ENCODE assay signal across 12 cellular contexts in genomic region chr7:36522453-36523007, GRCh38.
DNase-seq lines count a peak whose midpoint lies in the region; ATAC-seq and TF ChIP-seq lines count a peak whose summit lies in the region.
"Had no signal": no experiment of that assay in that cellular context is flagged by ENCODE, and none has a peak within 500 bp of the region (broad histone marks: within the 10 kb centered on the region; RNA-seq: fewer than 3 reads in every experiment).

No MANE protein-coding gene starts in this region.

- TF ChIP-seq POLR2A in esophagus squamous epithelium (IDR thresholded peaks at IDR 0.05), result no peak

- H3K4ac ChIP-seq in trophoblast cell (ENCODE audit: low read depth, low read length), result no peak overlapping the region

- no peak overlapping the region for H3K23ac ChIP-seq in trophoblast cell (ENCODE audit: low read length)

- no peak overlapping the region for H4K12ac ChIP-seq in trophoblast cell (ENCODE audit: low read depth, low read length)

- H3K9me3 ChIP-seq in esophagus squamous epithelium, result no peaks in the 10 kb centered on the region
- H3K9me3 ChIP-seq in trophoblast cell (ENCODE audit: insufficient read depth, low read depth, low read length), result no peaks in the 10 kb centered on the region
- H3K9me3 ChIP-seq: Caco-2 had no signal

- peak overlapping the region; percentile 25 to 68 (median 46) for H3K27ac ChIP-seq in esophagus squamous epithelium
- no peak overlapping the region for H3K27ac ChIP-seq in trophoblast cell (ENCODE audit: low read depth, low read length)

- H3K27ac Mint-ChIP-seq in central memory CD8-positive, alpha-beta T cell (ENCODE audit: low read depth), result peak overlapping the region; percentile 32
- no peak overlapping the region for H3K27ac Mint-ChIP-seq in activated T-helper 17 cell treated with anti-CD3 and anti-CD28 coated beads, Interleukin-2, amount 50 U/mL, for 72 hours

- H2BK5ac ChIP-seq in trophoblast cell (ENCODE audit: low read depth, low read length, poor library complexity), result no peak overlapping the region

- no peak for DNase-seq in central memory CD8-positive, alpha-beta T cell (ENCODE audit: low spot score in 2 of 2)
- DNase-seq in esophagus squamous epithelium (lab: John Stamatoyannopoulos, UW) (no peak), trophoblast cell (no peak), left ventricle myocardium superior (no peak)
- DNase-seq: Caco-2; CD8-positive, alpha-beta memory T cell; DND-41; GDM1 had no signal

- H2AFZ ChIP-seq in trophoblast cell (ENCODE audit: insufficient read depth, low read length, poor library complexity), result no peak overlapping the region

- H3K36me3 ChIP-seq in esophagus squamous epithelium (no peaks in the 10 kb centered on the region), trophoblast cell (ENCODE audit: control insufficient read depth in 1 of 2, insufficient read depth in 2 of 2, low read length in 2 of 2) (no peaks in the 10 kb centered on the region)

- no peak overlapping the region for H3K4me2 ChIP-seq in trophoblast cell (ENCODE audit: low read length)

- no peak overlapping the region for H2BK12ac ChIP-seq in trophoblast cell (ENCODE audit: low read length)

- H3K18ac ChIP-seq in trophoblast cell (ENCODE audit: low read length), result no peak overlapping the region

- H3K4me1 Mint-ChIP-seq in central memory CD8-positive, alpha-beta T cell, result peaks cover 11% of the 10 kb centered on the region
- H3K4me1 Mint-ChIP-seq in activated T-helper 17 cell treated with anti-CD3 and anti-CD28 coated beads, Interleukin-2, amount 50 U/mL, for 72 hours, result peaks cover 12% of the 10 kb centered on the region

- no peak overlapping the region for H3K4me3 ChIP-seq in esophagus squamous epithelium
- no peak overlapping the region for H3K4me3 ChIP-seq in trophoblast cell (ENCODE audit: low read depth, low read length)

- no peaks in the 10 kb centered on the region for H3K9me3 Mint-ChIP-seq in central memory CD8-positive, alpha-beta T cell
- no peaks in the 10 kb centered on the region for H3K9me3 Mint-ChIP-seq in activated T-helper 17 cell treated with anti-CD3 and anti-CD28 coated beads, Interleukin-2, amount 50 U/mL, for 72 hours

- no peak for ATAC-seq in central memory CD8-positive, alpha-beta T cell (replicated peaks; ENCODE audit: extremely low read depth, poor library complexity, severe bottlenecking)
- ATAC-seq in left ventricle myocardium superior, result no peak
- no peak for ATAC-seq in HG02642 (IDR thresholded peaks at IDR 0.05; ENCODE audit: poor library complexity, unreplicated experiment)
- ATAC-seq in activated T-helper 17 cell treated with anti-CD3 and anti-CD28 coated beads, Interleukin-2, amount 50 U/mL, for 72 hours (replicated peaks), result no peak
- ATAC-seq: HCT116 had no signal

- no peaks in the 10 kb centered on the region for H3K79me1 ChIP-seq in trophoblast cell (ENCODE audit: low read length)

- TF ChIP-seq CTCF in esophagus squamous epithelium (IDR thresholded peaks at IDR 0.05), result no peak

- no peak overlapping the region for H4K8ac ChIP-seq in trophoblast cell (ENCODE audit: low read depth, low read length)

- no peak overlapping the region for H3K14ac ChIP-seq in trophoblast cell (ENCODE audit: low read length)

- no peak overlapping the region for H3K4me3 Mint-ChIP-seq in central memory CD8-positive, alpha-beta T cell
- H3K4me3 Mint-ChIP-seq in activated T-helper 17 cell treated with anti-CD3 and anti-CD28 coated beads, Interleukin-2, amount 50 U/mL, for 72 hours, result no peak overlapping the region
- H3K4me3 Mint-ChIP-seq: CD14-positive monocyte; CD8-positive, alpha-beta memory T cell had no signal

- H2AK5ac ChIP-seq in trophoblast cell (ENCODE audit: low read length), result no peak overlapping the region

- WGBS in esophagus squamous epithelium, 2 donors, result 50 to 66% methylated on average over 10 of the region's 10 CpGs
- WGBS in trophoblast cell (ENCODE audit: extremely low coverage, insufficient coverage, insufficient read length), result no CpG with 5 or more reads among the region's 10 CpGs

- no peak overlapping the region for H3K9ac ChIP-seq in trophoblast cell (ENCODE audit: low read length)

- no peaks in the 10 kb centered on the region for H3K79me2 ChIP-seq in trophoblast cell (ENCODE audit: control insufficient read depth, insufficient read depth, low read length, poor library complexity)

- H3K27me3 ChIP-seq in esophagus squamous epithelium (no peaks in the 10 kb centered on the region), trophoblast cell (ENCODE audit: insufficient read depth, low read length) (no peaks in the 10 kb centered on the region)

- H3K36me3 Mint-ChIP-seq in central memory CD8-positive, alpha-beta T cell (ENCODE audit: insufficient read depth), result peaks cover 45% of the 10 kb centered on the region
- H3K36me3 Mint-ChIP-seq in activated T-helper 17 cell treated with anti-CD3 and anti-CD28 coated beads, Interleukin-2, amount 50 U/mL, for 72 hours (ENCODE audit: low read depth), result no peaks in the 10 kb centered on the region

- peak overlapping the region; percentile 47 for H4K91ac ChIP-seq in trophoblast cell (ENCODE audit: low read depth, low read length)

- peaks cover 3 to 50% (median 22%) of the 10 kb centered on the region in 3 donors for H3K4me1 ChIP-seq in esophagus squamous epithelium
- peaks cover 2 to 14% of the 10 kb centered on the region in 2 experiments for H3K4me1 ChIP-seq in trophoblast cell (ENCODE audit: control insufficient read depth in 1 of 2, insufficient read depth in 2 of 2, low read length in 2 of 2)

- H3K27me3 Mint-ChIP-seq in central memory CD8-positive, alpha-beta T cell, result no peaks in the 10 kb centered on the region
- H3K27me3 Mint-ChIP-seq in activated T-helper 17 cell treated with anti-CD3 and anti-CD28 coated beads, Interleukin-2, amount 50 U/mL, for 72 hours, result peaks cover 12% of the 10 kb centered on the region
- H3K27me3 Mint-ChIP-seq: CD8-positive, alpha-beta memory T cell had no signal

- no peak overlapping the region for H2BK120ac ChIP-seq in trophoblast cell (ENCODE audit: insufficient read depth, low read length, poor library complexity)

- intact Hi-C loops in esophagus squamous epithelium (cut with DNase I) (no loop called here), left ventricle myocardium superior (cut with micrococcal nuclease) (no loop called here)
